15 cellular contexts compared by ENCODE assay signal in genomic region chr1:154466136-154466665, GRCh38. TPM values are rescaled to one million over a fixed set of nuclear protein-coding genes. Genes with fewer than 3 reads are reported as not detected.
DNase-seq lines count a peak whose midpoint lies in the region; ATAC-seq and TF ChIP-seq lines count a peak whose summit lies in the region.
"Had no signal": no experiment of that assay in that cellular context is flagged by ENCODE, and none has a peak within 500 bp of the region (broad histone marks: within the 10 kb centered on the region; RNA-seq: fewer than 3 reads in every experiment).

No MANE protein-coding gene starts in this region.

- peak overlapping the region; percentile 61 to 91 (median 74) for H3K4me3 Mint-ChIP-seq in CD4-positive, alpha-beta memory T cell
- H3K4me3 Mint-ChIP-seq: activated CD8-positive, alpha-beta T cell treated with anti-CD3 and anti-CD28 coated beads for 36 hours had no signal

- H3K27ac ChIP-seq in CD4-positive, alpha-beta memory T cell (ENCODE audit: low read depth, low read length), result peak overlapping the region; percentile 66
- H3K27ac ChIP-seq in KOPT-K1 (ENCODE audit: low read depth, low read length, poor library complexity, severe bottlenecking), result peak overlapping the region; percentile 73
- peak overlapping the region in 32 of 59 donors; percentile 2 to 72 (median 38) for H3K27ac ChIP-seq in dorsolateral prefrontal cortex
- peak overlapping the region; percentile 54 for H3K27ac ChIP-seq in skeletal muscle tissue (ENCODE audit: low read depth, low read length)

- no peaks in the 10 kb centered on the region for H3K9me3 ChIP-seq in CD4-positive, alpha-beta memory T cell (ENCODE audit: control insufficient read depth in 1 of 2, low read length in 2 of 2)
- H3K9me3 ChIP-seq in KOPT-K1 (ENCODE audit: insufficient read depth, low read length, poor library complexity, severe bottlenecking), result no peaks in the 10 kb centered on the region
- H3K9me3 ChIP-seq in skeletal muscle tissue (ENCODE audit: control insufficient read depth in 3 of 3, low read length in 3 of 3), result no peaks in the 10 kb centered on the region
- H3K9me3 ChIP-seq: Peyer's patch had no signal

- no peak overlapping the region for H3K9ac ChIP-seq in skeletal muscle tissue (ENCODE audit: low read depth in 1 of 3, low read length in 3 of 3)

- H3K4me1 ChIP-seq in CD4-positive, alpha-beta memory T cell (ENCODE audit: insufficient read depth, low read length), result peaks cover 81% of the 10 kb centered on the region
- H3K4me1 ChIP-seq in skeletal muscle tissue (ENCODE audit: control insufficient read depth in 3 of 3, insufficient read depth in 3 of 3, low read length in 3 of 3), result peaks cover 0 to 15% (median 8%) of the 10 kb centered on the region in 3 donors

- POLR2A ChIA-PET in CD4-positive, alpha-beta memory T cell (lab: Charles Lee; ENCODE audit: partially characterized antibody), result interaction anchor here (0.9 to 12.7 kb wide), 13 partner anchors 13 to 284 kb away, joined by 3 to 267 read pairs (median 6); partner anchors contain the start of gene IL6R
- POLR2A ChIA-PET in HEK293T (lab: Yijun Ruan, JAX), result no interaction called here

- H3K4me1 Mint-ChIP-seq in CD4-positive, alpha-beta memory T cell, result peaks cover 53 to 85% (median 76%) of the 10 kb centered on the region in 4 donors

- CTCF ChIA-PET in CD4-positive, alpha-beta memory T cell (lab: Charles Lee; ENCODE audit: partially characterized antibody), result interaction anchor here (0.7 to 8.2 kb wide), 12 partner anchors 12 to 619 kb away, joined by 3 to 106 read pairs (median 6); partner anchors contain the start of gene IL6R
- CTCF ChIA-PET in HEK293T (lab: Yijun Ruan, JAX), result interaction anchor here (0.6 kb wide), 1 partner anchor 10 kb away, joined by 3 read pairs; no protein-coding TSS in a partner anchor

- H3K36me3 Mint-ChIP-seq in CD4-positive, alpha-beta memory T cell, result peaks cover 18 to 21% of the 10 kb centered on the region in 2 donors

- no peak for TF ChIP-seq CTCF in dorsolateral prefrontal cortex (IDR thresholded peaks at IDR 0.05 in 54 of 56, conservative IDR thresholded peaks at IDR 0.05 in 2 of 56; ENCODE audit: low read depth in 1 of 56, partially characterized antibody in 56 of 56)

- H3K36me3 ChIP-seq in CD4-positive, alpha-beta memory T cell (ENCODE audit: insufficient read depth, low read length), result no peaks in the 10 kb centered on the region
- H3K36me3 ChIP-seq in KOPT-K1 (ENCODE audit: insufficient read depth, low read length) (no peaks in the 10 kb centered on the region), skeletal muscle tissue (ENCODE audit: control insufficient read depth in 3 of 3, insufficient read depth in 3 of 3, low read length in 3 of 3) (peaks cover 4 to 36% (median 18%) of the 10 kb centered on the region in 3 donors)

- peak in 2 of 5 donors; percentile 16 for DNase-seq in CD4-positive, alpha-beta memory T cell
- DNase-seq in dorsolateral prefrontal cortex, result no peak
- no peak for DNase-seq in NCI-H226
- DNase-seq in HEK293T (ENCODE audit: extremely low spot score), result no peak
- DNase-seq: activated CD8-positive, alpha-beta T cell treated with anti-CD3 and anti-CD28 coated beads for 36 hours; COR-L47; NCI-H146; NCI-H526; Peyer's patch; stimulated activated CD4-positive, alpha-beta T cell treated with anti-CD3 and anti-CD28 coated beads, Interleukin-4, amount 100 ng/mL, for 24 hours; stimulated activated naive CD4-positive, alpha-beta T cell treated with Interleukin-2 at 50 U/mL for 16 hours; T-helper 9 cell had no signal

- no peak for ATAC-seq in GM21367 (IDR thresholded peaks at IDR 0.05; ENCODE audit: unreplicated experiment)
- ATAC-seq: activated CD8-positive, alpha-beta T cell treated with anti-CD3 and anti-CD28 coated beads for 36 hours had no signal

- peak overlapping the region; percentile 93 to 100 (median 97) for H3K27ac Mint-ChIP-seq in CD4-positive, alpha-beta memory T cell
- H3K27ac Mint-ChIP-seq: activated CD8-positive, alpha-beta T cell treated with anti-CD3 and anti-CD28 coated beads for 36 hours had no signal

- H3K9me3 Mint-ChIP-seq in CD4-positive, alpha-beta memory T cell, result peaks cover 0 to 1% (median 0%) of the 10 kb centered on the region in 8 donors
- H3K9me3 Mint-ChIP-seq: activated CD8-positive, alpha-beta T cell treated with anti-CD3 and anti-CD28 coated beads for 36 hours had no signal

- no peaks in the 10 kb centered on the region for H3K27me3 Mint-ChIP-seq in CD4-positive, alpha-beta memory T cell
- H3K27me3 Mint-ChIP-seq: activated CD8-positive, alpha-beta T cell treated with anti-CD3 and anti-CD28 coated beads for 36 hours had no signal

- no peak overlapping the region for H3K4me3 ChIP-seq in CD4-positive, alpha-beta memory T cell (ENCODE audit: low read length in 2 of 2)
- no peak overlapping the region for H3K4me3 ChIP-seq in dorsolateral prefrontal cortex
- no peak overlapping the region for H3K4me3 ChIP-seq in skeletal muscle tissue (ENCODE audit: low read length in 3 of 3)
- H3K4me3 ChIP-seq: Peyer's patch had no signal

- H3K27me3 ChIP-seq in CD4-positive, alpha-beta memory T cell (ENCODE audit: insufficient read depth, low read length), result no peaks in the 10 kb centered on the region
- H3K27me3 ChIP-seq in dorsolateral prefrontal cortex (no peaks in the 10 kb centered on the region), skeletal muscle tissue (ENCODE audit: control insufficient read depth in 3 of 3, insufficient read depth in 3 of 3, low read length in 3 of 3) (no peaks in the 10 kb centered on the region)
- H3K27me3 ChIP-seq: Peyer's patch had no signal

- intact Hi-C loops in CD4-positive, alpha-beta memory T cell (cut with micrococcal nuclease), result loop anchor here (10.0 kb wide), 1 partner anchor 281 kb away; no protein-coding TSS in a partner anchor
- intact Hi-C loops in dorsolateral prefrontal cortex (cut with DNase I), result loop anchor here in 1 of 2 donors (5.0 kb wide), 2 partner anchors 39 to 119 kb away; no protein-coding TSS in a partner anchor

TF ChIP-seq in HEK293T, 16 proteins besides CTCF, POLR2A, EP300 and RAD21:
- TF ChIP-seq HDGF (IDR thresholded peaks at IDR 0.05; ENCODE audit: borderline replicate concordance) (no peak), ZNF384 (IDR thresholded peaks at IDR 0.05) (no peak)

RNA-seq across cellular contexts. Expression of gene TDRD10, which starts 35.8 kb away (rescaled TPM):
- total RNA-seq in CD4-positive, alpha-beta memory T cell, result not detected
- not detected for polyA plus RNA-seq in CD4-positive, alpha-beta memory T cell
- total RNA-seq in dorsolateral prefrontal cortex (1 to 10 TPM in 85 of 120 experiments, under 1 TPM in 35; 0.22 to 4.0 (median 1.4) TPM), skeletal muscle tissue (1.0 TPM)
- total RNA-seq: activated CD8-positive, alpha-beta T cell treated with anti-CD3 and anti-CD28 coated beads for 36 hours had no signal

RNA-seq across cellular contexts. Expression of gene SHE, which starts 36.0 kb away (rescaled TPM):
- total RNA-seq in CD4-positive, alpha-beta memory T cell, result not detected
- not detected for polyA plus RNA-seq in CD4-positive, alpha-beta memory T cell
- total RNA-seq in dorsolateral prefrontal cortex (10 to 100 TPM in 5 of 120 experiments, 1 to 10 TPM in 115; 1.9 to 12.6 (median 4.5) TPM), skeletal muscle tissue (8.4 TPM)
- total RNA-seq: activated CD8-positive, alpha-beta T cell treated with anti-CD3 and anti-CD28 coated beads for 36 hours had no signal
